22 cellular contexts compared by ENCODE assay signal in genomic region chr13:41606646-41607045, GRCh38.
"Had no signal": no experiment of that assay in that cellular context is flagged by ENCODE, and none has a peak within 500 bp of the region (broad histone marks: within the 10 kb centered on the region; RNA-seq: fewer than 3 reads in every experiment).

No MANE protein-coding gene starts in this region.

- H3K27ac ChIP-seq: coronary artery, gastrocnemius medialis, heart right ventricle, parathyroid adenoma, prostate gland, right lobe of liver, spleen, thoracic aorta, transverse colon had no signal

- ATAC-seq: esophagus mucosa; gastrocnemius medialis; heart right ventricle; stimulated activated naive B cell treated with anti-CD40 and anti-IgM and Interleukin-4, amounts not matched to agents 10 μg/mL and 1 μg/mL and 100 μg/mL, for 72 hours; stimulated activated naive CD8-positive, alpha-beta T cell treated with anti-CD3 and anti-CD28 coated beads, Interleukin-15, amount 100 ng/mL, for 72 hours had no signal

- H3K4me3 ChIP-seq: coronary artery, gastrocnemius medialis, heart right ventricle, prostate gland, right lobe of liver, spleen, thoracic aorta, transverse colon had no signal

- H3K27me3 Mint-ChIP-seq: naive B cell; stimulated activated naive B cell treated with anti-CD40 and anti-IgM and Interleukin-4, amounts not matched to agents 10 μg/mL and 1 μg/mL and 100 μg/mL, for 72 hours; stimulated activated naive CD8-positive, alpha-beta T cell treated with anti-CD3 and anti-CD28 coated beads, Interleukin-15, amount 100 ng/mL, for 72 hours had no signal

- FAIRE-seq: keratinocyte had no signal

- H3K9me3 Mint-ChIP-seq: naive B cell; nephron; stimulated activated naive B cell treated with anti-CD40 and anti-IgM and Interleukin-4, amounts not matched to agents 10 μg/mL and 1 μg/mL and 100 μg/mL, for 72 hours; stimulated activated naive CD8-positive, alpha-beta T cell treated with anti-CD3 and anti-CD28 coated beads, Interleukin-15, amount 100 ng/mL, for 72 hours had no signal

- H3K36me3 ChIP-seq: prostate gland had no signal

- H2AFZ ChIP-seq: parathyroid adenoma had no signal

- H3K27me3 ChIP-seq: gastrocnemius medialis, heart right ventricle, right lobe of liver, spleen, transverse colon had no signal

- H3K9me3 ChIP-seq: gastrocnemius medialis, heart right ventricle, prostate gland, right lobe of liver, spleen, thoracic aorta, transverse colon had no signal

- DNase-seq: effector CD4-positive, alpha-beta T cell; gastrocnemius medialis; heart right ventricle; mesendoderm; naive B cell; retina; right lobe of liver; spleen; stimulated activated CD4-positive, alpha-beta T cell treated with anti-CD3 and anti-CD28 coated beads, Interleukin-15, amount 100 ng/mL, for 24 hours; stimulated activated CD4-positive, alpha-beta T cell treated with anti-CD3 and anti-CD28 coated beads, Interleukin-1b, Interleukin-23, amount 100 ng/mL, for 48 hours; stimulated activated CD4-positive, alpha-beta T cell treated with anti-CD3 and anti-CD28 coated beads, Interleukin-4, amount 100 ng/mL, for 4 hours; stimulated activated naive B cell treated with anti-CD40 and anti-IgM and Interleukin-4, amounts not matched to agents 10 μg/mL and 1 μg/mL and 100 μg/mL, for 72 hours; stimulated activated naive CD8-positive, alpha-beta T cell treated with anti-CD3 and anti-CD28 coated beads, Interleukin-15, amount 100 ng/mL, for 72 hours; substantia nigra; transverse colon had no signal

- H3K27ac Mint-ChIP-seq: nephron; stimulated activated naive B cell treated with anti-CD40 and anti-IgM and Interleukin-4, amounts not matched to agents 10 μg/mL and 1 μg/mL and 100 μg/mL, for 72 hours; stimulated activated naive CD8-positive, alpha-beta T cell treated with anti-CD3 and anti-CD28 coated beads, Interleukin-15, amount 100 ng/mL, for 72 hours had no signal

- H3K4me1 Mint-ChIP-seq: naive B cell; stimulated activated naive B cell treated with anti-CD40 and anti-IgM and Interleukin-4, amounts not matched to agents 10 μg/mL and 1 μg/mL and 100 μg/mL, for 72 hours; stimulated activated naive CD8-positive, alpha-beta T cell treated with anti-CD3 and anti-CD28 coated beads, Interleukin-15, amount 100 ng/mL, for 72 hours had no signal

- H3K4me3 Mint-ChIP-seq: naive B cell; nephron; stimulated activated naive B cell treated with anti-CD40 and anti-IgM and Interleukin-4, amounts not matched to agents 10 μg/mL and 1 μg/mL and 100 μg/mL, for 72 hours; stimulated activated naive CD8-positive, alpha-beta T cell treated with anti-CD3 and anti-CD28 coated beads, Interleukin-15, amount 100 ng/mL, for 72 hours had no signal

- H3K9ac ChIP-seq: parathyroid adenoma had no signal

- H3K79me2 ChIP-seq: parathyroid adenoma had no signal

- H3K4me1 ChIP-seq: parathyroid adenoma, prostate gland, spleen, transverse colon had no signal
